In genomic region chr6:129346964-129347363, GRCh38 we compare ENCODE assay signal across 20 cellular contexts.
"Had no signal": no experiment of that assay in that cellular context is flagged by ENCODE, and none has a peak within 500 bp of the region (broad histone marks: within the 10 kb centered on the region; RNA-seq: fewer than 3 reads in every experiment).

No MANE protein-coding gene starts in this region.

- H3K4me1 ChIP-seq: pancreas, spleen, stomach, thyroid gland had no signal

- DNase-seq: caudate nucleus; cerebellar nuclear complex; cortex of kidney; foreskin fibroblast; gastrocnemius medialis; head of caudate nucleus; hippocampal formation; left colon; natural killer cell; pancreas; retina; spleen; stimulated activated naive CD4-positive, alpha-beta T cell treated with Interleukin-2 at 50 U/mL for 16 hours; stomach; thyroid gland had no signal

- H3K36me3 ChIP-seq: neutrophil, pancreas, spleen, thyroid gland had no signal

- H3K27ac ChIP-seq: epithelial cell of prostate, gastrocnemius medialis, neutrophil, pancreas, skin epidermis, spleen, stomach, thyroid gland had no signal

- ATAC-seq: esophagus mucosa, gastrocnemius medialis, left colon, natural killer cell, pancreas had no signal

- H3K9me3 ChIP-seq: gastrocnemius medialis, neutrophil, pancreas, spleen, stomach, thyroid gland had no signal

- H3K4me3 ChIP-seq: gastrocnemius medialis, lung, pancreas, skin epidermis, spleen, stomach, thyroid gland had no signal

- H3K27me3 ChIP-seq: gastrocnemius medialis, neutrophil, pancreas, spleen, stomach, thyroid gland had no signal
